Comparison of ENCODE assay signal across 22 cellular contexts in the genomic region with DNA sequence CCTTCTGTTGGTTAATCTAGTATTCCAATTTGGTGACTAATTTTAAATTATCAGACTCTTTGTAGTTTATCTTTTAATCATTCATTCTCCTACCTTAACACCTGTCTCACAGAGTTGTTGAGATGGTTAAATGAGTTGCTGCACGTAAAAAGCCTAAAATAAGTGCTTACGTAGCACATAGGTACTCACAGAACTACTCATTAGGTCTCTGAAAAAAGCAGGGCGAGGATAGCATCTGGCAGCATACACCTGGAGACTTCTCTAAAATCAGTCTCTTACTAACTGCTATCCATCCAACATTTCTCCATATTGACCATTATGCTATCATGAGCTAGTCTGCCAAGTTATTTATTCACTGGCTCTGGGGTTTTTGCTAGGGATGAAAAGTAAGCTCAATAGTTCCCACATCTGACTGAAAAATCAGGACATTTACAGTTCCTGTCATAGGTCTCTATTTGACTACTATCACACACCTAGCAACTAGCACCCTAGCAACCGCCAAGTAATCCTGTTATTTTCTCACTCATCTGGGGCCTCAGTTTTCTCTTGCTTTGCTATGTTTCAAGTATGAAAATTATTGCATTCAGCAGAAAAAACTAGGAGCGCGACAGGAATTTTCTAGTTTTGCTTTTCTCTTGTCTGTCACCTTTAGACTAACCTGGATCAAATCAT. TPM values are rescaled to one million over a fixed set of nuclear protein-coding genes. Genes with fewer than 3 reads are reported as not detected.
DNase-seq lines count a peak whose midpoint lies in the region; ATAC-seq, FAIRE-seq and TF ChIP-seq lines count a peak whose summit lies in the region.
"Had no signal": no experiment of that assay in that cellular context is flagged by ENCODE, and none has a peak within 500 bp of the region (broad histone marks: within the 10 kb centered on the region; RNA-seq: fewer than 3 reads in every experiment).

No MANE protein-coding gene starts in this region.

- TF ChIP-seq CTCF in type B pancreatic cell (conservative IDR thresholded peaks at IDR 0.05), result no peak

- ATAC-seq in activated CD4-positive, CD25-positive, alpha-beta regulatory T cell treated with anti-CD3 and anti-CD28 coated beads, Interleukin-2, amount 50 U/mL, for 24 hours, result peak; percentile 32 to 60
- ATAC-seq in HG03469 (IDR thresholded peaks at IDR 0.05; ENCODE audit: unreplicated experiment), result no peak
- ATAC-seq: foreskin keratinocyte, mucosa of descending colon, T-cell had no signal

- no peak for DNase-seq in activated CD4-positive, CD25-positive, alpha-beta regulatory T cell treated with anti-CD3 and anti-CD28 coated beads, Interleukin-2, amount 50 U/mL, for 72 hours
- peak; percentile 10 for DNase-seq in stimulated activated CD4-positive, alpha-beta T cell treated with anti-CD3 and anti-CD28 coated beads, Interleukin-4, amount 100 ng/mL, for 24 hours
- DNase-seq in stimulated activated CD4-positive, alpha-beta T cell treated with anti-CD3 and anti-CD28 coated beads, Interleukin-4, amount 100 ng/mL, for 4 hours, result no peak
- DNase-seq in type B pancreatic cell (ENCODE audit: extremely low spot score, unreplicated experiment) (no peak), GDM1 (lab: John Stamatoyannopoulos, UW) (no peak)
- DNase-seq: activated CD4-positive, alpha-beta T cell treated with anti-CD3 and anti-CD28 coated beads, Interleukin-2, amount 50 U/mL, for 4 hours; activated effector memory CD4-positive, alpha-beta T cell treated with Interleukin-2 at 50 U/mL for 16 hours; anterior cingulate cortex; BE2C; erythroblast; foreskin keratinocyte; hippocampal formation; mucosa of descending colon; T-cell had no signal

- no peaks in the 10 kb centered on the region for H3K27me3 Mint-ChIP-seq in type B pancreatic cell
- H3K27me3 Mint-ChIP-seq: T-cell had no signal

- H3K9me3 Mint-ChIP-seq in type B pancreatic cell, result no peaks in the 10 kb centered on the region
- H3K9me3 Mint-ChIP-seq: neural progenitor cell, T-cell had no signal

- H3K4me3 Mint-ChIP-seq in type B pancreatic cell, result no peak overlapping the region
- H3K4me3 Mint-ChIP-seq: neural progenitor cell had no signal

- H3K36me3 Mint-ChIP-seq in type B pancreatic cell, result peaks cover 52% of the 10 kb centered on the region

- peak overlapping the region; percentile 6 for H3K27ac Mint-ChIP-seq in type B pancreatic cell
- H3K27ac Mint-ChIP-seq: neural progenitor cell had no signal

- FAIRE-seq in islet of Langerhans (lab: Jason Lieb, UNC), result peak; percentile 94

- peaks cover 15% of the 10 kb centered on the region for H3K4me1 Mint-ChIP-seq in type B pancreatic cell (ENCODE audit: unreplicated experiment)

RNA-seq across cellular contexts. Expression of gene CSDE1, which starts 11.2 kb away (rescaled TPM):
- total RNA-seq in type B pancreatic cell (ENCODE audit: low replicate concordance), result 532 and 538 TPM in 2 replicates

RNA-seq across cellular contexts. Expression of gene NRAS, which starts 30.0 kb away (rescaled TPM):
- 49.4 and 54.8 TPM in 2 replicates for total RNA-seq in type B pancreatic cell (ENCODE audit: low replicate concordance)

RNA-seq across cellular contexts. Expression of gene SIKE1, which starts 33.9 kb away (rescaled TPM):
- 64.6 and 69.1 TPM in 2 replicates for total RNA-seq in type B pancreatic cell (ENCODE audit: low replicate concordance)

RNA-seq across cellular contexts. Expression of gene AMPD1, which starts 51.2 kb away (rescaled TPM):
- not detected in 2 replicates for total RNA-seq in type B pancreatic cell (ENCODE audit: low replicate concordance)
- total RNA-seq: A172, foreskin keratinocyte, lower leg skin, pulmonary artery endothelial cell, suprapubic skin had no signal
